18 cellular contexts compared by ENCODE assay signal in genomic region chr7:99621271-99621670, GRCh38. TPM values are rescaled to one million over a fixed set of nuclear protein-coding genes. Genes with fewer than 3 reads are reported as not detected.
DNase-seq lines count a peak whose midpoint lies in the region; ATAC-seq and TF ChIP-seq lines count a peak whose summit lies in the region.
"Had no signal": no experiment of that assay in that cellular context is flagged by ENCODE, and none has a peak within 500 bp of the region (broad histone marks: within the 10 kb centered on the region; RNA-seq: fewer than 3 reads in every experiment).

No MANE protein-coding gene starts in this region.

- no peaks in the 10 kb centered on the region for H3K9me3 ChIP-seq in RWPE2 (ENCODE audit: severe bottlenecking)
- H3K9me3 ChIP-seq: left lung, spleen had no signal

- H3K36me3 ChIP-seq in RWPE2 (ENCODE audit: low read depth), result peaks cover 80% of the 10 kb centered on the region

- H3K27ac Mint-ChIP-seq in activated naive CD4-positive, alpha-beta T cell treated with anti-CD3 and anti-CD28 coated beads for 36 hours, result peak overlapping the region; percentile 96
- H3K27ac Mint-ChIP-seq in stimulated activated naive CD8-positive, alpha-beta T cell treated with anti-CD3 and anti-CD28 coated beads, Interleukin-15, amount 100 ng/mL, for 72 hours, result peak overlapping the region; percentile 63 to 93
- H3K27ac Mint-ChIP-seq: neural progenitor cell had no signal

- no peaks in the 10 kb centered on the region for H3K27me3 ChIP-seq in RWPE2 (ENCODE audit: insufficient read depth, poor library complexity, severe bottlenecking)
- H3K27me3 ChIP-seq: left lung, neural progenitor cell, spleen had no signal

- H3K4me3 Mint-ChIP-seq in activated naive CD4-positive, alpha-beta T cell treated with anti-CD3 and anti-CD28 coated beads for 36 hours, result no peak overlapping the region
- peak overlapping the region in 1 of 2 donors; percentile 4 for H3K4me3 Mint-ChIP-seq in stimulated activated naive CD8-positive, alpha-beta T cell treated with anti-CD3 and anti-CD28 coated beads, Interleukin-15, amount 100 ng/mL, for 72 hours
- H3K4me3 Mint-ChIP-seq: effector memory CD8-positive, alpha-beta T cell; neural progenitor cell had no signal

- no peak for DNase-seq in activated naive CD4-positive, alpha-beta T cell treated with anti-CD3 and anti-CD28 coated beads for 36 hours
- no peak for DNase-seq in activated naive CD4-positive, alpha-beta T cell treated with anti-CD3 and anti-CD28 coated beads, Interleukin-2, amount 50 U/mL, for 16 hours
- no peak for DNase-seq in RWPE2 (ENCODE audit: low spot score)
- DNase-seq in coronary artery (ENCODE audit: low spot score), result peak; percentile 33
- DNase-seq in stimulated activated naive CD8-positive, alpha-beta T cell treated with anti-CD3 and anti-CD28 coated beads, Interleukin-15, amount 100 ng/mL, for 72 hours, result no peak
- no peak for DNase-seq in A172 (ENCODE audit: low spot score)
- no peak for DNase-seq in NCI-H524 (lab: John Stamatoyannopoulos, UW)
- DNase-seq: activated effector memory CD4-positive, alpha-beta T cell treated with Interleukin-2 at 50 U/mL for 16 hours; cerebellar nuclear complex; effector memory CD8-positive, alpha-beta T cell; IMR-90; left lung; NCI-H1694 treated with DMSO at 0.1 percent for 48 hours; spleen; stimulated activated CD4-positive, alpha-beta T cell treated with anti-CD3 and anti-CD28 coated beads, Interleukin-4, amount 100 ng/mL, for 4 hours had no signal

- CTCF ChIA-PET in activated naive CD4-positive, alpha-beta T cell treated with anti-CD3 and anti-CD28 coated beads for 36 hours (lab: Charles Lee), result interaction anchor here (1.0 kb wide), 1 partner anchor 9 kb away, joined by 3 read pairs; no protein-coding TSS in a partner anchor

- intact Hi-C loops in activated naive CD4-positive, alpha-beta T cell treated with anti-CD3 and anti-CD28 coated beads for 36 hours (cut with micrococcal nuclease), result no loop called here

- H3K4me1 ChIP-seq in RWPE2 (ENCODE audit: insufficient read depth, poor library complexity, severe bottlenecking), result peaks cover 36% of the 10 kb centered on the region

- no peaks in the 10 kb centered on the region for H3K9me3 Mint-ChIP-seq in activated naive CD4-positive, alpha-beta T cell treated with anti-CD3 and anti-CD28 coated beads for 36 hours
- H3K9me3 Mint-ChIP-seq in stimulated activated naive CD8-positive, alpha-beta T cell treated with anti-CD3 and anti-CD28 coated beads, Interleukin-15, amount 100 ng/mL, for 72 hours, result no peaks in the 10 kb centered on the region
- H3K9me3 Mint-ChIP-seq: effector memory CD8-positive, alpha-beta T cell; neural progenitor cell had no signal

- peak overlapping the region; percentile 72 for H3K27ac ChIP-seq in RWPE2 (ENCODE audit: poor library complexity, severe bottlenecking)
- H3K27ac ChIP-seq in coronary artery, result no peak overlapping the region
- H3K27ac ChIP-seq: left lung, neural progenitor cell, SK-N-MC, spleen had no signal

- no peaks in the 10 kb centered on the region for H3K27me3 Mint-ChIP-seq in activated naive CD4-positive, alpha-beta T cell treated with anti-CD3 and anti-CD28 coated beads for 36 hours (ENCODE audit: low read depth)
- H3K27me3 Mint-ChIP-seq in stimulated activated naive CD8-positive, alpha-beta T cell treated with anti-CD3 and anti-CD28 coated beads, Interleukin-15, amount 100 ng/mL, for 72 hours, result no peaks in the 10 kb centered on the region
- H3K27me3 Mint-ChIP-seq: effector memory CD8-positive, alpha-beta T cell had no signal

- H3K4me3 ChIP-seq in RWPE2 (ENCODE audit: severe bottlenecking) (no peak overlapping the region), coronary artery (no peak overlapping the region)
- H3K4me3 ChIP-seq: left lung, neural progenitor cell, SK-N-MC, spleen had no signal

- TF ChIP-seq CTCF in RWPE2 (IDR thresholded peaks at IDR 0.05; ENCODE audit: poor library complexity, severe bottlenecking) (no peak), coronary artery (IDR thresholded peaks at IDR 0.05) (no peak)

- H3K36me3 Mint-ChIP-seq in activated naive CD4-positive, alpha-beta T cell treated with anti-CD3 and anti-CD28 coated beads for 36 hours (ENCODE audit: low read depth), result peaks cover 72% of the 10 kb centered on the region

- ATAC-seq in RWPE2 (ENCODE audit: low read depth) (no peak), GM19351 (IDR thresholded peaks at IDR 0.05; ENCODE audit: unreplicated experiment) (no peak)
- no peak for ATAC-seq in stimulated activated naive CD8-positive, alpha-beta T cell treated with anti-CD3 and anti-CD28 coated beads, Interleukin-15, amount 100 ng/mL, for 72 hours
- ATAC-seq: effector memory CD8-positive, alpha-beta T cell; left lung had no signal

- H3K4me1 Mint-ChIP-seq in activated naive CD4-positive, alpha-beta T cell treated with anti-CD3 and anti-CD28 coated beads for 36 hours (ENCODE audit: low read depth), result peaks cover 70% of the 10 kb centered on the region
- peaks cover 96% of the 10 kb centered on the region for H3K4me1 Mint-ChIP-seq in stimulated activated naive CD8-positive, alpha-beta T cell treated with anti-CD3 and anti-CD28 coated beads, Interleukin-15, amount 100 ng/mL, for 72 hours

RNA-seq across cellular contexts. Expression of gene ZSCAN25, which starts 4.5 kb away (rescaled TPM):
- 10 to 100 TPM; 20.7 to 22.3 TPM for total RNA-seq in activated naive CD4-positive, alpha-beta T cell treated with anti-CD3 and anti-CD28 coated beads for 36 hours
- total RNA-seq in A172 (2014; rRNA removed; shearing (Covaris generic)), result 11.7 and 12.1 TPM in 2 replicates

RNA-seq across cellular contexts. Expression of gene TMEM225B, which starts 23.2 kb away (rescaled TPM):
- total RNA-seq in activated naive CD4-positive, alpha-beta T cell treated with anti-CD3 and anti-CD28 coated beads for 36 hours, result 1 to 10 TPM in 1 of 2 experiments, under 1 TPM in 1; 0.98 to 1.7 TPM
- not detected in 2 replicates for total RNA-seq in A172 (2014; rRNA removed; shearing (Covaris generic))

RNA-seq across cellular contexts. Expression of gene CYP3A5, which starts 58.5 kb away (rescaled TPM):
- total RNA-seq in activated naive CD4-positive, alpha-beta T cell treated with anti-CD3 and anti-CD28 coated beads for 36 hours, result under 1 TPM; 0.86 TPM
- 1.9 and 3.8 TPM in 2 replicates for total RNA-seq in A172 (2014; rRNA removed; shearing (Covaris generic))
- total RNA-seq: IMR-90, spleen had no signal
